21 cellular contexts compared by ENCODE assay signal in genomic region chr17:50364061-50364458, GRCh38. TPM values are rescaled to one million over a fixed set of nuclear protein-coding genes. Genes with fewer than 3 reads are reported as not detected.
DNase-seq lines count a peak whose midpoint lies in the region; ATAC-seq and TF ChIP-seq lines count a peak whose summit lies in the region.
"Had no signal": no experiment of that assay in that cellular context is flagged by ENCODE, and none has a peak within 500 bp of the region (broad histone marks: within the 10 kb centered on the region; RNA-seq: fewer than 3 reads in every experiment).

No MANE protein-coding gene starts in this region.

- H3K27me3 Mint-ChIP-seq in HFFc6 (ENCODE audit: insufficient read depth) (no peaks in the 10 kb centered on the region; the same call in 1 of the 2 replicates), endothelial cell (ENCODE audit: unreplicated experiment) (peaks cover 4% of the 10 kb centered on the region)
- H3K27me3 Mint-ChIP-seq: activated CD4-positive, alpha-beta T cell treated with anti-CD3 and anti-CD28 coated beads for 36 hours; activated T-helper 17 cell treated with anti-CD3 and anti-CD28 coated beads, Interleukin-2, amount 50 U/mL, for 72 hours; memory B cell; naive B cell had no signal

- TF ChIP-seq CTCF in HFFc6 (IDR thresholded peaks at IDR 0.05): no peak
- TF ChIP-seq CTCF in endothelial cell (IDR thresholded peaks at IDR 0.05; ENCODE audit: unreplicated experiment): no peak
- no peak for TF ChIP-seq CTCF in sigmoid colon (IDR thresholded peaks at IDR 0.05)
- no peak for TF ChIP-seq CTCF in breast epithelium (IDR thresholded peaks at IDR 0.05)

- H3K36me3 Mint-ChIP-seq in HFFc6 (ENCODE audit: low read depth) (peaks cover 11% of the 10 kb centered on the region), endothelial cell (ENCODE audit: low read depth, unreplicated experiment) (peaks cover 10% of the 10 kb centered on the region)

- no peak for DNase-seq in HFFc6
- no peak for DNase-seq in endothelial cell (ENCODE audit: low spot score)
- peak; percentile 56 for DNase-seq in sigmoid colon
- DNase-seq in breast epithelium (ENCODE audit: low spot score in 2 of 2): no peak
- DNase-seq in T-helper 1 cell: no peak
- DNase-seq: activated CD4-positive, alpha-beta T cell treated with anti-CD3 and anti-CD28 coated beads for 36 hours; body of pancreas; cortex of kidney; left cardiac atrium; naive B cell; NCI-H1092; NCI-H187 treated with DMSO at 0.1 percent for 48 hours; pancreas; SHP77 treated with DMSO at 0.1 percent for 48 hours; stimulated activated CD4-positive, alpha-beta T cell treated with anti-CD3 and anti-CD28 coated beads, Interleukin-15, amount 100 ng/mL, for 24 hours had no signal

- H3K9me3 Mint-ChIP-seq in HFFc6 (no peaks in the 10 kb centered on the region), endothelial cell (ENCODE audit: unreplicated experiment) (no peaks in the 10 kb centered on the region)
- H3K9me3 Mint-ChIP-seq: activated T-helper 17 cell treated with anti-CD3 and anti-CD28 coated beads, Interleukin-2, amount 50 U/mL, for 72 hours; memory B cell; naive B cell had no signal

- H3K4me1 ChIP-seq in sigmoid colon (peaks cover 0 to 23% (median 17%) of the 10 kb centered on the region in 4 donors), breast epithelium (no peaks in the 10 kb centered on the region)

- ATAC-seq in SK-N-SH treated with all-trans-retinoic acid at 6 μM for 48 hours (peak; percentile 1), HG02763 (IDR thresholded peaks at IDR 0.05; ENCODE audit: unreplicated experiment) (no peak)
- ATAC-seq: activated CD4-positive, alpha-beta T cell treated with anti-CD3 and anti-CD28 coated beads for 36 hours; activated T-helper 17 cell treated with anti-CD3 and anti-CD28 coated beads, Interleukin-2, amount 50 U/mL, for 72 hours; body of pancreas; right lobe of liver had no signal

- intact Hi-C loops in sigmoid colon (cut with DNase I): no loop called here
- intact Hi-C loops in breast epithelium (cut with DNase I; ENCODE audit: low total_unique reads): no loop called here

- H3K27me3 ChIP-seq in sigmoid colon (no peaks in the 10 kb centered on the region), breast epithelium (no peaks in the 10 kb centered on the region)
- H3K27me3 ChIP-seq: body of pancreas, pancreas, right lobe of liver had no signal

- H3K4me1 Mint-ChIP-seq in HFFc6 (ENCODE audit: low read depth) (peaks cover 41% of the 10 kb centered on the region), endothelial cell (ENCODE audit: unreplicated experiment) (peaks cover 7% of the 10 kb centered on the region)

- H3K9me3 ChIP-seq in sigmoid colon: no peaks in the 10 kb centered on the region
- no peaks in the 10 kb centered on the region for H3K9me3 ChIP-seq in breast epithelium
- H3K9me3 ChIP-seq: body of pancreas, pancreas, right lobe of liver had no signal

- peak overlapping the region; percentile 81 for H3K27ac Mint-ChIP-seq in HFFc6
- H3K27ac Mint-ChIP-seq in endothelial cell (ENCODE audit: unreplicated experiment): peak overlapping the region; percentile 15
- H3K27ac Mint-ChIP-seq: activated CD4-positive, alpha-beta T cell treated with anti-CD3 and anti-CD28 coated beads for 36 hours; activated T-helper 17 cell treated with anti-CD3 and anti-CD28 coated beads, Interleukin-2, amount 50 U/mL, for 72 hours; memory B cell; naive B cell had no signal

- H3K36me3 ChIP-seq in sigmoid colon (peaks cover 11 to 65% (median 30%) of the 10 kb centered on the region in 4 donors), breast epithelium (no peaks in the 10 kb centered on the region)

- TF ChIP-seq EP300 in sigmoid colon (IDR thresholded peaks at IDR 0.05): no peak

- no peak overlapping the region for H3K4me3 ChIP-seq in sigmoid colon
- H3K4me3 ChIP-seq in breast epithelium: no peak overlapping the region
- H3K4me3 ChIP-seq: body of pancreas, pancreas, right lobe of liver had no signal

- WGBS in sigmoid colon, 2 donors: 31 to 63% methylated on average over 4 of the region's 4 CpGs

- no peak for TF ChIP-seq POLR2A in sigmoid colon (IDR thresholded peaks at IDR 0.05)
- no peak for TF ChIP-seq POLR2A in breast epithelium (IDR thresholded peaks at IDR 0.05)

- H3K27ac ChIP-seq in sigmoid colon: no peak overlapping the region
- no peak overlapping the region for H3K27ac ChIP-seq in breast epithelium
- H3K27ac ChIP-seq: body of pancreas, C4-2B, pancreas, right lobe of liver had no signal

- no peak overlapping the region for H3K4me3 Mint-ChIP-seq in HFFc6
- no peak overlapping the region for H3K4me3 Mint-ChIP-seq in endothelial cell (ENCODE audit: unreplicated experiment)
- H3K4me3 Mint-ChIP-seq: activated CD4-positive, alpha-beta T cell treated with anti-CD3 and anti-CD28 coated beads for 36 hours; activated T-helper 17 cell treated with anti-CD3 and anti-CD28 coated beads, Interleukin-2, amount 50 U/mL, for 72 hours; memory B cell; naive B cell had no signal

TF ChIP-seq in SK-N-SH treated with all-trans-retinoic acid at 6 μM for 48 hours, 23 proteins besides CTCF, POLR2A, EP300 and RAD21 (continues in another document):
- no peak for TF ChIP-seq SNAI2 (CRISPR knock-in tag; IDR thresholded peaks at IDR 0.05)
- no peak for TF ChIP-seq PATZ1 (CRISPR knock-in tag; IDR thresholded peaks at IDR 0.05; ENCODE audit: borderline replicate concordance)
- no peak for TF ChIP-seq ISL1 (CRISPR knock-in tag; IDR thresholded peaks at IDR 0.05)
- no peak for TF ChIP-seq ARNTL (CRISPR knock-in tag; IDR thresholded peaks at IDR 0.05; ENCODE audit: borderline replicate concordance, low read depth)
- TF ChIP-seq CREB5 (CRISPR knock-in tag; IDR thresholded peaks at IDR 0.05; ENCODE audit: low read depth): no peak
- no peak for TF ChIP-seq PPARA (CRISPR knock-in tag; IDR thresholded peaks at IDR 0.05; ENCODE audit: borderline replicate concordance)
- TF ChIP-seq ZNF565 (CRISPR knock-in tag; conservative IDR thresholded peaks at IDR 0.05; ENCODE audit: low read depth): no peak
- no peak for TF ChIP-seq ZFP30 (CRISPR knock-in tag; IDR thresholded peaks at IDR 0.05)
- TF ChIP-seq ZC3H10 (CRISPR knock-in tag; IDR thresholded peaks at IDR 0.05): no peak

RNA-seq across cellular contexts. Expression of gene MRPL27, which starts 8.9 kb away (rescaled TPM):
- 10 to 100 TPM; 70.0 to 78.7 (median 75.0) TPM for total RNA-seq in HFFc6 (2021; fragmentation: NEBNext Ultra II Directional; extraction: Animal tissue kit (Norgen Biotek cat#: 25700))
- total RNA-seq in endothelial cell (ENCODE audit: unreplicated experiment) (38.9 TPM), sigmoid colon (10 to 100 TPM; 64.0 to 94.6 (median 75.6) TPM), breast epithelium (10 to 100 TPM; 46.0 to 64.9 (median 49.1) TPM)
- polyA plus RNA-seq in sigmoid colon: 100 to 1,000 TPM; 151 to 234 (median 220) TPM

RNA-seq across cellular contexts. Expression of gene EME1, which starts 9.0 kb away (rescaled TPM):
- total RNA-seq in HFFc6 (2021; fragmentation: NEBNext Ultra II Directional; extraction: Animal tissue kit (Norgen Biotek cat#: 25700)): 1 to 10 TPM; 3.3 to 7.7 (median 6.5) TPM
- total RNA-seq in endothelial cell (ENCODE audit: unreplicated experiment) (6.1 TPM), sigmoid colon (under 1 TPM in 1 of 4 donors, not detected in 3; 0.36 TPM), breast epithelium (1 to 10 TPM in 1 of 3 donors, under 1 TPM in 2; 0.29 to 2.0 (median 0.64) TPM)
- polyA plus RNA-seq in sigmoid colon: 1 to 10 TPM in 2 of 3 donors, not detected in 1; 1.2 to 3.5 TPM
- total RNA-seq: body of pancreas had no signal

RNA-seq across cellular contexts. Expression of gene XYLT2, which starts 18.1 kb away (rescaled TPM):
- total RNA-seq in HFFc6 (2021; fragmentation: NEBNext Ultra II Directional; extraction: Animal tissue kit (Norgen Biotek cat#: 25700)): 10 to 100 TPM; 38.9 to 47.1 (median 43.2) TPM
- 23.1 TPM for total RNA-seq in endothelial cell (ENCODE audit: unreplicated experiment)
- total RNA-seq in sigmoid colon: 10 to 100 TPM; 16.2 to 27.4 (median 18.3) TPM
- polyA plus RNA-seq in sigmoid colon: 10 to 100 TPM in 1 of 3 donors, 1 to 10 TPM in 2; 1.8 to 14.5 (median 2.5) TPM
- 10 to 100 TPM; 13.6 to 27.5 (median 24.4) TPM for total RNA-seq in breast epithelium

RNA-seq across cellular contexts. Expression of gene LRRC59, which starts 33.3 kb away (rescaled TPM):
- 100 to 1,000 TPM; 214 to 272 (median 261) TPM for total RNA-seq in HFFc6 (2021; fragmentation: NEBNext Ultra II Directional; extraction: Animal tissue kit (Norgen Biotek cat#: 25700))
- 64.2 TPM for total RNA-seq in endothelial cell (ENCODE audit: unreplicated experiment)
- 10 to 100 TPM; 32.4 to 38.8 (median 35.2) TPM for total RNA-seq in sigmoid colon
- 100 to 1,000 TPM in 1 of 3 donors, 10 to 100 TPM in 2; 78.1 to 116 (median 84.6) TPM for polyA plus RNA-seq in sigmoid colon
- 10 to 100 TPM; 42.1 to 72.8 (median 54.0) TPM for total RNA-seq in breast epithelium
